Comparison of ENCODE assay signal across 10 cellular contexts in genomic region chr3:69081583-69082262, GRCh38. TPM values are rescaled to one million over a fixed set of nuclear protein-coding genes. Genes with fewer than 3 reads are reported as not detected.
DNase-seq lines count a peak whose midpoint lies in the region; ATAC-seq and TF ChIP-seq lines count a peak whose summit lies in the region.
"Had no signal": no experiment of that assay in that cellular context is flagged by ENCODE, and none has a peak within 500 bp of the region (broad histone marks: within the 10 kb centered on the region; RNA-seq: fewer than 3 reads in every experiment).

No MANE protein-coding gene starts in this region.

- no peak for TF ChIP-seq CTCF in esophagus squamous epithelium (IDR thresholded peaks at IDR 0.05)

- H3K4me3 Mint-ChIP-seq in activated T-cell treated with anti-CD3 and anti-CD28 coated beads, Interleukin-2, amount 50 U/mL, for 4 hours, result peak overlapping the region; percentile 38

- no peaks in the 10 kb centered on the region for H3K27me3 Mint-ChIP-seq in activated T-cell treated with anti-CD3 and anti-CD28 coated beads, Interleukin-2, amount 50 U/mL, for 4 hours (ENCODE audit: low read depth)

- H3K27me3 ChIP-seq in SJSA1 (replicated peaks) (no peaks in the 10 kb centered on the region), esophagus squamous epithelium (no peaks in the 10 kb centered on the region)

- DNase-seq in activated T-cell treated with anti-CD3 and anti-CD28 coated beads, Interleukin-2, amount 50 U/mL, for 4 hours, result no peak
- DNase-seq in activated T-cell treated with anti-CD3 and anti-CD28 coated beads for 4 hours, result no peak
- DNase-seq in SJSA1 (ENCODE audit: low read depth in 1 of 2, low spot score in 2 of 2), result peak; percentile 31 to 47
- no peak for DNase-seq in esophagus squamous epithelium (lab: John Stamatoyannopoulos, UW)
- no peak for DNase-seq in substantia nigra (lab: John Stamatoyannopoulos, UW)
- no peak for DNase-seq in hepatic stellate cell (ENCODE audit: low spot score)
- DNase-seq in MV-4-11 (lab: John Stamatoyannopoulos, UW), result no peak
- DNase-seq in NCI-H146 treated with DMSO at 0.1 percent for 48 hours (lab: John Stamatoyannopoulos, UW; ENCODE audit: unreplicated experiment), result no peak
- DNase-seq: C1 segment of cervical spinal cord, hypothalamus had no signal

- H3K36me3 ChIP-seq in SJSA1 (peaks cover 17% of the 10 kb centered on the region), esophagus squamous epithelium (peaks cover 0 to under 1% (median 0%) of the 10 kb centered on the region in 3 donors)

- H3K9me3 ChIP-seq in SJSA1 (replicated peaks), result no peaks in the 10 kb centered on the region
- H3K9me3 ChIP-seq in esophagus squamous epithelium, result no peaks in the 10 kb centered on the region

- H3K36me3 Mint-ChIP-seq in activated T-cell treated with anti-CD3 and anti-CD28 coated beads, Interleukin-2, amount 50 U/mL, for 4 hours (ENCODE audit: insufficient read depth), result peaks cover 3% of the 10 kb centered on the region

- H3K27ac ChIP-seq in SJSA1 (peak overlapping the region; percentile 96), esophagus squamous epithelium (peak overlapping the region; percentile 1 to 96 (median 59)), substantia nigra (ENCODE audit: low read depth, low read length, poor library complexity, severe bottlenecking) (peak overlapping the region; percentile 61)

- H3K4me3 ChIP-seq in SJSA1 (no peak overlapping the region), esophagus squamous epithelium (no peak overlapping the region)

- 37 to 52% methylated on average over 3 to 5 of the region's 5 CpGs for WGBS in esophagus squamous epithelium, 2 donors

- intact Hi-C loops in esophagus squamous epithelium (cut with DNase I), result no loop called here

- no peak for ATAC-seq in activated T-cell treated with anti-CD3 and anti-CD28 coated beads, Interleukin-2, amount 50 U/mL, for 4 hours

- H3K4me1 Mint-ChIP-seq in activated T-cell treated with anti-CD3 and anti-CD28 coated beads, Interleukin-2, amount 50 U/mL, for 4 hours (ENCODE audit: low read depth), result peaks cover 69% of the 10 kb centered on the region

- H3K9me3 Mint-ChIP-seq in activated T-cell treated with anti-CD3 and anti-CD28 coated beads, Interleukin-2, amount 50 U/mL, for 4 hours, result no peaks in the 10 kb centered on the region

- peaks cover 58% of the 10 kb centered on the region for H3K4me1 ChIP-seq in SJSA1 (replicated peaks)
- peaks cover 26 to 83% (median 44%) of the 10 kb centered on the region in 3 donors for H3K4me1 ChIP-seq in esophagus squamous epithelium

- no peak for TF ChIP-seq POLR2A in esophagus squamous epithelium (IDR thresholded peaks at IDR 0.05)

RNA-seq across cellular contexts. Expression of gene UBA3, which starts 1.6 kb away (rescaled TPM):
- 10 to 100 TPM; 59.3 to 62.6 (median 61.6) TPM for total RNA-seq in activated T-cell treated with anti-CD3 and anti-CD28 coated beads, Interleukin-2, amount 50 U/mL, for 4 hours
- total RNA-seq in SJSA1 (2014; rRNA removed; shearing (Covaris generic)), result 63.6 and 76.4 TPM in 2 replicates
- 10 to 100 TPM; 33.3 to 63.3 (median 52.7) TPM for total RNA-seq in esophagus squamous epithelium

RNA-seq across cellular contexts. Expression of gene ARL6IP5, which starts 3.0 kb away (rescaled TPM):
- total RNA-seq in activated T-cell treated with anti-CD3 and anti-CD28 coated beads, Interleukin-2, amount 50 U/mL, for 4 hours, result 10 to 100 TPM; 50.1 to 58.6 (median 58.5) TPM
- 49.8 and 57.3 TPM in 2 replicates for total RNA-seq in SJSA1 (2014; rRNA removed; shearing (Covaris generic))
- 100 to 1,000 TPM in 1 of 4 donors, 10 to 100 TPM in 3; 35.9 to 101 (median 63.0) TPM for total RNA-seq in esophagus squamous epithelium

RNA-seq across cellular contexts. Expression of gene TMF1, which starts 29.6 kb away (rescaled TPM):
- 10 to 100 TPM; 21.0 to 27.4 (median 23.6) TPM for total RNA-seq in activated T-cell treated with anti-CD3 and anti-CD28 coated beads, Interleukin-2, amount 50 U/mL, for 4 hours
- total RNA-seq in SJSA1 (2014; rRNA removed; shearing (Covaris generic)), result 11.8 and 19.5 TPM in 2 replicates
- total RNA-seq in esophagus squamous epithelium, result 10 to 100 TPM; 13.3 to 30.1 (median 19.4) TPM

RNA-seq across cellular contexts. Expression of gene LMOD3, which starts 40.7 kb away (rescaled TPM):
- not detected for total RNA-seq in activated T-cell treated with anti-CD3 and anti-CD28 coated beads, Interleukin-2, amount 50 U/mL, for 4 hours
- total RNA-seq in SJSA1 (2014; rRNA removed; shearing (Covaris generic)), result not detected in 2 replicates
- total RNA-seq in esophagus squamous epithelium, result under 1 TPM in 1 of 4 donors, not detected in 3; under 0.01 TPM

Comparison
In these comparisons a context has a peak if more than half of its experiments do, and no peak if none do; other contexts are left out.
1. DNase-seq: peak in SJSA1 (2 of 2); none in activated T-cell treated with anti-CD3 and anti-CD28 coated beads, Interleukin-2, amount 50 U/mL, for 4 hours (single experiment), activated T-cell treated with anti-CD3 and anti-CD28 coated beads for 4 hours (single experiment), esophagus squamous epithelium (single experiment), substantia nigra (0 of 49), hepatic stellate cell (single experiment), MV-4-11 (single experiment) and NCI-H146 treated with DMSO at 0.1 percent for 48 hours (single experiment).
2. Peak in every context shown above with its lines, with median percentiles within 50 percentile points of each other: H3K27ac ChIP-seq.